Comparison of ENCODE assay signal across 2 cellular contexts in the genomic region with DNA sequence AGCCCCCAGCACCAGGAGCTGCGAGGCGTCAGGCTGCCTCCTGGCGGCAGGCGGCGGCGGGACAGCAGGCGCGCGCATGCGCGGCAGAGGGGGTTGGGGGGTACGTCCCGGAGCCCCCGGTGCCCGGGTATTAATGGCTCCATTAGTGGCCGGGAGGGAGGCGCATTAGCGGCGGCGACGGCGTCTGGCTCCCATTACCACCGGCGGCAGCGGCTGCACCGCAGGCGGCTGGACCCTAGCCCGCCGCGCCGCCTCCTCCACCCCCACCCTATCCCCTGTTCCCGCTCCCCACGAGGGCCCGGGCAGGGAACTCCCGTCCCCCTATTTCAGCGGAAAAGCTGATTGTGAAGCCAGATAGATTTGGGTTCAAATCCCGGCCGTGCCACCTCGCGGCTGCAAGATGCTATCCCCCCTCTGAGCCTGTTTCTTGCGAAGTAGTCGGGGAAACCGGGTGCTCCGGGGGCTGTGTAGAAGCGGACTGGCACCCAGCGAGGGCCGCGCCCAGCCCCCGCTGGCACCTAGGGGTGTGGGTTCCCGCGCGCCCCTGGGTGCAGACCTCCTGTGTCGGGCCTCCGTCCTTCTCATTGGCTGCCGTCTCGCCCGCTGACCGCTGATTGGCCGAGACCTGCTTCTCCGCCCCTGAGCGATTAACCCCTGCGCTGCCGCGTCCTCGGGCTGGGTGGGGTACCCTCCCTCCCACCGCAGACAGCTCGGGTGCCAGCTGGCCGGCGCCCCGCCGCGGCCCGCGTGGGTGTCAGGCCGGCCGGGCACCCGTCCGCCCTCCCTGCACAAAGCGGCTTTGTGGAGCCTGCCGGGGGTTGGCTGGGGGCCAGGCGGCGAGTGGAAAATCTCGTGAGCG.
TF ChIP-seq lines count a peak whose summit lies in the region.

No MANE protein-coding gene starts in this region.

TF ChIP-seq in HEK293, 187 proteins besides CTCF, POLR2A, EP300 and RAD21 (continued from another document and continues in another):
- TF ChIP-seq, protein P1, sequence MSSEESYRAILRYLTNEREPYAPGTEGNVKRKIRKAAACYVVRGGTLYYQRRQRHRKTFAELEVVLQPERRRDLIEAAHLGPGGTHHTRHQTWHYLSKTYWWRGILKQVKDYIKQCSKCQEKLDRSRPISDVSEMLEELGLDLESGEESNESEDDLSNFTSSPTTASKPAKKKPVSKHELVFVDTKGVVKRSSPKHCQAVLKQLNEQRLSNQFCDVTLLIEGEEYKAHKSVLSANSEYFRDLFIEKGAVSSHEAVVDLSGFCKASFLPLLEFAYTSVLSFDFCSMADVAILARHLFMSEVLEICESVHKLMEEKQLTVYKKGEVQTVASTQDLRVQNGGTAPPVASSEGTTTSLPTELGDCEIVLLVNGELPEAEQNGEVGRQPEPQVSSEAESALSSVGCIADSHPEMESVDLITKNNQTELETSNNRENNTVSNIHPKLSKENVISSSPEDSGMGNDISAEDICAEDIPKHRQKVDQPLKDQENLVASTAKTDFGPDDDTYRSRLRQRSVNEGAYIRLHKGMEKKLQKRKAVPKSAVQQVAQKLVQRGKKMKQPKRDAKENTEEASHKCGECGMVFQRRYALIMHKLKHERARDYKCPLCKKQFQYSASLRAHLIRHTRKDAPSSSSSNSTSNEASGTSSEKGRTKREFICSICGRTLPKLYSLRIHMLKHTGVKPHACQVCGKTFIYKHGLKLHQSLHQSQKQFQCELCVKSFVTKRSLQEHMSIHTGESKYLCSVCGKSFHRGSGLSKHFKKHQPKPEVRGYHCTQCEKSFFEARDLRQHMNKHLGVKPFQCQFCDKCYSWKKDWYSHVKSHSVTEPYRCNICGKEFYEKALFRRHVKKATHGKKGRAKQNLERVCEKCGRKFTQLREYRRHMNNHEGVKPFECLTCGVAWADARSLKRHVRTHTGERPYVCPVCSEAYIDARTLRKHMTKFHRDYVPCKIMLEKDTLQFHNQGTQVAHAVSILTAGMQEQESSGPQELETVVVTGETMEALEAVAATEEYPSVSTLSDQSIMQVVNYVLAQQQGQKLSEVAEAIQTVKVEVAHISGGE (tag by site-specific recombination; conservative IDR thresholded peaks at IDR 0.05; ENCODE audit: low read depth), result peak; percentile 48
- TF ChIP-seq, protein P2, sequence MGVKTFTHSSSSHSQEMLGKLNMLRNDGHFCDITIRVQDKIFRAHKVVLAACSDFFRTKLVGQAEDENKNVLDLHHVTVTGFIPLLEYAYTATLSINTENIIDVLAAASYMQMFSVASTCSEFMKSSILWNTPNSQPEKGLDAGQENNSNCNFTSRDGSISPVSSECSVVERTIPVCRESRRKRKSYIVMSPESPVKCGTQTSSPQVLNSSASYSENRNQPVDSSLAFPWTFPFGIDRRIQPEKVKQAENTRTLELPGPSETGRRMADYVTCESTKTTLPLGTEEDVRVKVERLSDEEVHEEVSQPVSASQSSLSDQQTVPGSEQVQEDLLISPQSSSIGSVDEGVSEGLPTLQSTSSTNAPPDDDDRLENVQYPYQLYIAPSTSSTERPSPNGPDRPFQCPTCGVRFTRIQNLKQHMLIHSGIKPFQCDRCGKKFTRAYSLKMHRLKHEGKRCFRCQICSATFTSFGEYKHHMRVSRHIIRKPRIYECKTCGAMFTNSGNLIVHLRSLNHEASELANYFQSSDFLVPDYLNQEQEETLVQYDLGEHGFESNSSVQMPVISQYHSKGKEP (tag by site-specific recombination; IDR thresholded peaks at IDR 0.05), result peak; percentile 78
- TF ChIP-seq ZNF701 (tag by site-specific recombination; IDR thresholded peaks at IDR 0.05) (no peak), ELK4 (IDR thresholded peaks at IDR 0.05; ENCODE audit: borderline replicate concordance, low read depth, low read length) (no peak), ZXDB (tag by site-specific recombination; IDR thresholded peaks at IDR 0.05) (peak; percentile 99), ZNF23 (tag by site-specific recombination; IDR thresholded peaks at IDR 0.05; ENCODE audit: borderline replicate concordance) (no peak), SALL2 (tag by site-specific recombination; IDR thresholded peaks at IDR 0.05; ENCODE audit: borderline replicate concordance) (peak; percentile 83; the same call in 1 of the 2 replicates), KLF16 (tag by site-specific recombination; IDR thresholded peaks at IDR 0.05) (peak; percentile 89), HOXC10 (CRISPR knock-in tag; IDR thresholded peaks at IDR 0.05) (no peak), ZNF416 (tag by site-specific recombination; IDR thresholded peaks at IDR 0.05) (no peak), ZNF571 (tag by site-specific recombination; IDR thresholded peaks at IDR 0.05) (no peak), PBX3 (CRISPR knock-in tag; IDR thresholded peaks at IDR 0.05) (no peak; the same call in 1 of the 2 replicates), ZNF529 (tag by site-specific recombination; IDR thresholded peaks at IDR 0.05; ENCODE audit: insufficient replicate concordance) (no peak)
- TF ChIP-seq, protein P3, sequence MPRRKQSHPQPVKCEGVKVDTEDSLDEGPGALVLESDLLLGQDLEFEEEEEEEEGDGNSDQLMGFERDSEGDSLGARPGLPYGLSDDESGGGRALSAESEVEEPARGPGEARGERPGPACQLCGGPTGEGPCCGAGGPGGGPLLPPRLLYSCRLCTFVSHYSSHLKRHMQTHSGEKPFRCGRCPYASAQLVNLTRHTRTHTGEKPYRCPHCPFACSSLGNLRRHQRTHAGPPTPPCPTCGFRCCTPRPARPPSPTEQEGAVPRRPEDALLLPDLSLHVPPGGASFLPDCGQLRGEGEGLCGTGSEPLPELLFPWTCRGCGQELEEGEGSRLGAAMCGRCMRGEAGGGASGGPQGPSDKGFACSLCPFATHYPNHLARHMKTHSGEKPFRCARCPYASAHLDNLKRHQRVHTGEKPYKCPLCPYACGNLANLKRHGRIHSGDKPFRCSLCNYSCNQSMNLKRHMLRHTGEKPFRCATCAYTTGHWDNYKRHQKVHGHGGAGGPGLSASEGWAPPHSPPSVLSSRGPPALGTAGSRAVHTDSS (tag by site-specific recombination; IDR thresholded peaks at IDR 0.05), result no peak; the same call in 1 of the 2 replicates

TF ChIP-seq in K562, 482 proteins besides CTCF, POLR2A, EP300 and RAD21 (continued from another document and continues in another):
- TF ChIP-seq, protein P4, sequence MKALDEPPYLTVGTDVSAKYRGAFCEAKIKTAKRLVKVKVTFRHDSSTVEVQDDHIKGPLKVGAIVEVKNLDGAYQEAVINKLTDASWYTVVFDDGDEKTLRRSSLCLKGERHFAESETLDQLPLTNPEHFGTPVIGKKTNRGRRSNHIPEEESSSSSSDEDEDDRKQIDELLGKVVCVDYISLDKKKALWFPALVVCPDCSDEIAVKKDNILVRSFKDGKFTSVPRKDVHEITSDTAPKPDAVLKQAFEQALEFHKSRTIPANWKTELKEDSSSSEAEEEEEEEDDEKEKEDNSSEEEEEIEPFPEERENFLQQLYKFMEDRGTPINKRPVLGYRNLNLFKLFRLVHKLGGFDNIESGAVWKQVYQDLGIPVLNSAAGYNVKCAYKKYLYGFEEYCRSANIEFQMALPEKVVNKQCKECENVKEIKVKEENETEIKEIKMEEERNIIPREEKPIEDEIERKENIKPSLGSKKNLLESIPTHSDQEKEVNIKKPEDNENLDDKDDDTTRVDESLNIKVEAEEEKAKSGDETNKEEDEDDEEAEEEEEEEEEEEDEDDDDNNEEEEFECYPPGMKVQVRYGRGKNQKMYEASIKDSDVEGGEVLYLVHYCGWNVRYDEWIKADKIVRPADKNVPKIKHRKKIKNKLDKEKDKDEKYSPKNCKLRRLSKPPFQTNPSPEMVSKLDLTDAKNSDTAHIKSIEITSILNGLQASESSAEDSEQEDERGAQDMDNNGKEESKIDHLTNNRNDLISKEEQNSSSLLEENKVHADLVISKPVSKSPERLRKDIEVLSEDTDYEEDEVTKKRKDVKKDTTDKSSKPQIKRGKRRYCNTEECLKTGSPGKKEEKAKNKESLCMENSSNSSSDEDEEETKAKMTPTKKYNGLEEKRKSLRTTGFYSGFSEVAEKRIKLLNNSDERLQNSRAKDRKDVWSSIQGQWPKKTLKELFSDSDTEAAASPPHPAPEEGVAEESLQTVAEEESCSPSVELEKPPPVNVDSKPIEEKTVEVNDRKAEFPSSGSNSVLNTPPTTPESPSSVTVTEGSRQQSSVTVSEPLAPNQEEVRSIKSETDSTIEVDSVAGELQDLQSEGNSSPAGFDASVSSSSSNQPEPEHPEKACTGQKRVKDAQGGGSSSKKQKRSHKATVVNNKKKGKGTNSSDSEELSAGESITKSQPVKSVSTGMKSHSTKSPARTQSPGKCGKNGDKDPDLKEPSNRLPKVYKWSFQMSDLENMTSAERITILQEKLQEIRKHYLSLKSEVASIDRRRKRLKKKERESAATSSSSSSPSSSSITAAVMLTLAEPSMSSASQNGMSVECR (CRISPR knock-in tag; IDR thresholded peaks at IDR 0.05), result peak; percentile 64; the same call in 1 of the 2 replicates
- no peak for TF ChIP-seq ZNF316 (IDR thresholded peaks at IDR 0.05)
- no peak for TF ChIP-seq FOXJ3 (CRISPR knock-in tag; IDR thresholded peaks at IDR 0.05)
- TF ChIP-seq SREBF1 (IDR thresholded peaks at IDR 0.05; ENCODE audit: borderline replicate concordance, low read depth, low read length), result no peak
- TF ChIP-seq NCOA1 (IDR thresholded peaks at IDR 0.05; ENCODE audit: low read depth), result no peak
- peak; percentile 91; the same call in 1 of the 2 replicates for TF ChIP-seq GATAD2A (IDR thresholded peaks at IDR 0.05)
- TF ChIP-seq RAD51 (IDR thresholded peaks at IDR 0.05; ENCODE audit: borderline replicate concordance, low read depth), result no peak
- no peak for TF ChIP-seq ZBTB8A (IDR thresholded peaks at IDR 0.05; ENCODE audit: partially characterized antibody)
- TF ChIP-seq SMAD3 (CRISPR knock-in tag; conservative IDR thresholded peaks at IDR 0.05), result no peak
- peak in 2 of 3 experiments; percentile 38 to 46 for TF ChIP-seq YY1 (IDR thresholded peaks at IDR 0.05; ENCODE audit: borderline replicate concordance in 1 of 3, control insufficient read depth in 1 of 3, extremely low read depth in 1 of 3, insufficient read depth in 3 of 3, insufficient read length in 1 of 3, insufficient replicate concordance in 2 of 3, low read depth in 1 of 3, low read length in 2 of 3)
- no peak for TF ChIP-seq TFAM (CRISPR knock-in tag; conservative IDR thresholded peaks at IDR 0.05)
- no peak for TF ChIP-seq EHMT2 (IDR thresholded peaks at IDR 0.05)
- TF ChIP-seq XRCC5 (IDR thresholded peaks at IDR 0.05; ENCODE audit: low read depth, low read length), result peak; percentile 49
- no peak for TF ChIP-seq SMARCE1 (IDR thresholded peaks at IDR 0.05)
- TF ChIP-seq SOX6 (IDR thresholded peaks at IDR 0.05), result no peak
- no peak for TF ChIP-seq ZNF408 (CRISPR knock-in tag; IDR thresholded peaks at IDR 0.05; ENCODE audit: low read depth)
- TF ChIP-seq TEAD2 (tag; IDR thresholded peaks at IDR 0.05), result no peak
- peak; percentile 93 for TF ChIP-seq KAT7 (CRISPR knock-in tag; IDR thresholded peaks at IDR 0.05; ENCODE audit: borderline replicate concordance)
- TF ChIP-seq ZNF785 (CRISPR knock-in tag; IDR thresholded peaks at IDR 0.05), result no peak
- TF ChIP-seq ETV1 (tag; conservative IDR thresholded peaks at IDR 0.05; ENCODE audit: low read depth), result no peak
- no peak for TF ChIP-seq PTTG1 (tag; IDR thresholded peaks at IDR 0.05; ENCODE audit: low read depth)
- TF ChIP-seq USF1 (CRISPR knock-in tag; IDR thresholded peaks at IDR 0.05), result no peak
- TF ChIP-seq NUFIP1 (IDR thresholded peaks at IDR 0.05; ENCODE audit: partially characterized antibody), result no peak
- peak; percentile 74; the same call in 1 of the 2 replicates for TF ChIP-seq MBD2 (IDR thresholded peaks at IDR 0.05; ENCODE audit: borderline replicate concordance, low read depth)
- TF ChIP-seq TRIM24 (IDR thresholded peaks at IDR 0.05), result no peak
- no peak for TF ChIP-seq TCF7L2 (IDR thresholded peaks at IDR 0.05; ENCODE audit: low read depth, low read length)
- TF ChIP-seq REST (CRISPR knock-in tag; IDR thresholded peaks at IDR 0.05; ENCODE audit: low read depth), result no peak
- TF ChIP-seq ZC3H8 (IDR thresholded peaks at IDR 0.05), result no peak
- TF ChIP-seq, protein P5, sequence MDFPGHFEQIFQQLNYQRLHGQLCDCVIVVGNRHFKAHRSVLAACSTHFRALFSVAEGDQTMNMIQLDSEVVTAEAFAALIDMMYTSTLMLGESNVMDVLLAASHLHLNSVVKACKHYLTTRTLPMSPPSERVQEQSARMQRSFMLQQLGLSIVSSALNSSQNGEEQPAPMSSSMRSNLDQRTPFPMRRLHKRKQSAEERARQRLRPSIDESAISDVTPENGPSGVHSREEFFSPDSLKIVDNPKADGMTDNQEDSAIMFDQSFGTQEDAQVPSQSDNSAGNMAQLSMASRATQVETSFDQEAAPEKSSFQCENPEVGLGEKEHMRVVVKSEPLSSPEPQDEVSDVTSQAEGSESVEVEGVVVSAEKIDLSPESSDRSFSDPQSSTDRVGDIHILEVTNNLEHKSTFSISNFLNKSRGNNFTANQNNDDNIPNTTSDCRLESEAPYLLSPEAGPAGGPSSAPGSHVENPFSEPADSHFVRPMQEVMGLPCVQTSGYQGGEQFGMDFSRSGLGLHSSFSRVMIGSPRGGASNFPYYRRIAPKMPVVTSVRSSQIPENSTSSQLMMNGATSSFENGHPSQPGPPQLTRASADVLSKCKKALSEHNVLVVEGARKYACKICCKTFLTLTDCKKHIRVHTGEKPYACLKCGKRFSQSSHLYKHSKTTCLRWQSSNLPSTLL (IDR thresholded peaks at IDR 0.05), result no peak
- no peak for TF ChIP-seq COPS2 (conservative IDR thresholded peaks at IDR 0.05)
- peak; percentile 96 for TF ChIP-seq NFYB (IDR thresholded peaks at IDR 0.05; ENCODE audit: extremely low read depth, insufficient read length)
- no peak for TF ChIP-seq ZNF77 (CRISPR knock-in tag; IDR thresholded peaks at IDR 0.05)
- TF ChIP-seq FOXA1 (IDR thresholded peaks at IDR 0.05; ENCODE audit: borderline replicate concordance), result no peak
- no peak for TF ChIP-seq ZNF174 (CRISPR knock-in tag; IDR thresholded peaks at IDR 0.05)
